1 cellular context compared by ENCODE assay signal in the genomic region with DNA sequence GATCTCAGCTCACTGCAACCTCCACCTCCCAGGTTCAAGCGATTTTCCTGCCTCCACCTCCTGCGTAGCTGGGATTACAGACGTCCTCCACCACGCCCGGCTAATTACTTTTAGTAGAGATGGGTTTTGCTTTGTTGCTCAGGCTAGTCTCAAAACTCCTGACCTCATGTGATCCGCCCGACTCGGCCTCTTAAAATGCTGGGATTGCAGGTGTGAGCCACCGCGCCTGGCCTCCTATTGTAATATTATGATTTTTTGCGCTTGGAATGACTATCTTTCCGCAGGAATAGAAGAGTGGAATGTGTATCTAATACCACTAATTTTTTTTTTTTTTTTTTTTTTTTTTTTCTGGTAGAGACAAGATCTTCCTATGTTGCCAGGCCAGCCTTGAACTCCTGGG.
TF ChIP-seq lines count a peak whose summit lies in the region.

No MANE protein-coding gene starts in this region.

TF ChIP-seq in H1, 55 proteins besides CTCF, POLR2A, EP300 and RAD21:
- TF ChIP-seq, protein P1, sequence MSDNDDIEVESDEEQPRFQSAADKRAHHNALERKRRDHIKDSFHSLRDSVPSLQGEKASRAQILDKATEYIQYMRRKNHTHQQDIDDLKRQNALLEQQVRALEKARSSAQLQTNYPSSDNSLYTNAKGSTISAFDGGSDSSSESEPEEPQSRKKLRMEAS (IDR thresholded peaks at IDR 0.05): no peak
- TF ChIP-seq CREB1 (IDR thresholded peaks at IDR 0.05) (no peak), JUND (IDR thresholded peaks at IDR 0.05; ENCODE audit: low read length) (no peak)
TF ChIP-seq in H1: peak in this region for 0.
